Comparison of ENCODE assay signal across 15 cellular contexts in genomic region chr3:24460974-24461373, GRCh38. TPM values are rescaled to one million over a fixed set of nuclear protein-coding genes. Genes with fewer than 3 reads are reported as not detected.
DNase-seq lines count a peak whose midpoint lies in the region; ATAC-seq and TF ChIP-seq lines count a peak whose summit lies in the region.
"Had no signal": no experiment of that assay in that cellular context is flagged by ENCODE, and none has a peak within 500 bp of the region (broad histone marks: within the 10 kb centered on the region; RNA-seq: fewer than 3 reads in every experiment).

No MANE protein-coding gene starts in this region.

- H3K27me3 ChIP-seq in GM23248 (replicated peaks; ENCODE audit: insufficient read depth): no peaks in the 10 kb centered on the region
- H3K27me3 ChIP-seq in ascending aorta: no peaks in the 10 kb centered on the region
- H3K27me3 ChIP-seq in gastrocnemius medialis: no peaks in the 10 kb centered on the region

- no peak overlapping the region for H2AFZ ChIP-seq in GM23248

- no peak overlapping the region for H3K27ac ChIP-seq in GM23248
- H3K27ac ChIP-seq in ascending aorta: peak overlapping the region; percentile 39 to 62
- peak overlapping the region in 1 of 4 donors; percentile 42 for H3K27ac ChIP-seq in gastrocnemius medialis

- H3K4me3 ChIP-seq in GM23248: no peak overlapping the region
- no peak overlapping the region for H3K4me3 ChIP-seq in ascending aorta
- H3K4me3 ChIP-seq in gastrocnemius medialis: no peak overlapping the region

- H3F3A ChIP-seq in GM23248 (ENCODE audit: insufficient read depth): no peaks in the 10 kb centered on the region

- no peak for TF ChIP-seq POLR2A in gastrocnemius medialis (IDR thresholded peaks at IDR 0.05)

- H3K4me1 ChIP-seq in GM23248 (ENCODE audit: insufficient read depth) (peaks cover 7% of the 10 kb centered on the region), ascending aorta (peaks cover 0 to 5% of the 10 kb centered on the region in 2 donors), gastrocnemius medialis (peaks cover 27 to 33% of the 10 kb centered on the region in 2 donors)

- peak; percentile 31 for DNase-seq in GM23248
- DNase-seq in ascending aorta (ENCODE audit: low spot score in 2 of 2): no peak
- DNase-seq in iris pigment epithelial cell (ENCODE audit: low read depth): peak; percentile 36
- DNase-seq in gastrocnemius medialis: no peak
- no peak for DNase-seq in HT-29 (ENCODE audit: low spot score)
- DNase-seq in iPS-NIHi11 (ENCODE audit: low spot score): no peak
- DNase-seq: C1 segment of cervical spinal cord, DND-41, GOT3, KG1, NCI-H1436, NCI-H2081, NCI-H774, PC-3 had no signal

- in situ Hi-C loops in GM23248 (cut with MboI): loop anchor here (25.0 kb wide), 1 partner anchor 1126 kb away; no protein-coding TSS in a partner anchor
- in situ Hi-C loops in gastrocnemius medialis (cut with MboI; ENCODE audit: low sequenced_read_pairs in 4 of 4): no loop called here

- no peak overlapping the region for H3K4me2 ChIP-seq in GM23248 (ENCODE audit: unreplicated experiment)

- 95 to 98% methylated on average over 2 of the region's 2 CpGs for WGBS in GM23248 (ENCODE audit: low coverage in 1 of 2, low lambda C conversion rate in 2 of 2, missing lambda C conversion rate in 2 of 2), 2 experiments

- no peaks in the 10 kb centered on the region for H3K79me2 ChIP-seq in GM23248 (ENCODE audit: insufficient read depth)

- intact Hi-C loops in ascending aorta (cut with DNase I): no loop called here
- intact Hi-C loops in gastrocnemius medialis (cut with DNase I; ENCODE audit: low total_unique reads): no loop called here

- ATAC-seq in gastrocnemius medialis (peak; percentile 44 to 93), HG02588 (IDR thresholded peaks at IDR 0.05; ENCODE audit: unreplicated experiment) (no peak)
- ATAC-seq: PC-3 had no signal

- H4K20me1 ChIP-seq in GM23248 (ENCODE audit: insufficient read depth): no peaks in the 10 kb centered on the region

- no peak overlapping the region for H3K9ac ChIP-seq in GM23248

- no peaks in the 10 kb centered on the region for H3K9me2 ChIP-seq in GM23248 (ENCODE audit: insufficient read depth)

- H3K9me3 ChIP-seq in GM23248 (ENCODE audit: low read depth): no peaks in the 10 kb centered on the region
- H3K9me3 ChIP-seq in ascending aorta: peaks cover 0 to 17% of the 10 kb centered on the region in 2 donors
- no peaks in the 10 kb centered on the region for H3K9me3 ChIP-seq in gastrocnemius medialis

- H3K36me3 ChIP-seq in GM23248 (ENCODE audit: low read depth) (no peaks in the 10 kb centered on the region), ascending aorta (no peaks in the 10 kb centered on the region), gastrocnemius medialis (no peaks in the 10 kb centered on the region)

- TF ChIP-seq CTCF in ascending aorta (IDR thresholded peaks at IDR 0.05) (no peak), gastrocnemius medialis (IDR thresholded peaks at IDR 0.05 in 4 of 5, conservative IDR thresholded peaks at IDR 0.05 in 1 of 5) (no peak)

RNA-seq across cellular contexts. Expression of gene THRB, which starts 33.7 kb away (rescaled TPM):
- total RNA-seq in GM23248 (2014; rRNA removed; shearing (Covaris generic)): 2.9 and 5.1 TPM in 2 replicates
- 3.3 and 3.9 TPM in 2 replicates for polyA plus RNA-seq in GM23248 (2016; fragmentation: Nextera tagmentation; extraction: Ambion mirVana)
- 24.7 TPM for total RNA-seq in ascending aorta
- total RNA-seq in gastrocnemius medialis: 10 to 100 TPM; 20.1 to 60.0 (median 25.3) TPM
- 0.81 and 0.94 TPM in 2 replicates for total RNA-seq in HT-29 (2014; rRNA removed; shearing (Covaris generic))

Comparison
In these comparisons a context has a peak if more than half of its experiments do, and no peak if none do; other contexts are left out.
1. DNase-seq: peak in GM23248 (single experiment) and iris pigment epithelial cell (single experiment); none in ascending aorta (0 of 2), gastrocnemius medialis (0 of 2), HT-29 (single experiment) and iPS-NIHi11 (single experiment).